ENCODE assay signal across 8 cellular contexts in genomic region chr2:161160226-161161073, GRCh38. TPM values are rescaled to one million over a fixed set of nuclear protein-coding genes. Genes with fewer than 3 reads are reported as not detected.
A peak's percentile ranks its signal among the peaks of the same experiment; 100 is the strongest.
DNase-seq lines count a peak whose midpoint lies in the region; ATAC-seq and TF ChIP-seq lines count a peak whose summit lies in the region.

A gene with protein sequence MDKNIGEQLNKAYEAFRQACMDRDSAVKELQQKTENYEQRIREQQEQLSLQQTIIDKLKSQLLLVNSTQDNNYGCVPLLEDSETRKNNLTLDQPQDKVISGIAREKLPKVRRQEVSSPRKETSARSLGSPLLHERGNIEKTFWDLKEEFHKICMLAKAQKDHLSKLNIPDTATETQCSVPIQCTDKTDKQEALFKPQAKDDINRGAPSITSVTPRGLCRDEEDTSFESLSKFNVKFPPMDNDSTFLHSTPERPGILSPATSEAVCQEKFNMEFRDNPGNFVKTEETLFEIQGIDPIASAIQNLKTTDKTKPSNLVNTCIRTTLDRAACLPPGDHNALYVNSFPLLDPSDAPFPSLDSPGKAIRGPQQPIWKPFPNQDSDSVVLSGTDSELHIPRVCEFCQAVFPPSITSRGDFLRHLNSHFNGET (plus strand): TSS chr2:161160428. CDS start chr2:161179663, 19,235 bp downstream.

- TF ChIP-seq CTCF in DND-41 (IDR thresholded peaks at IDR 0.05; ENCODE audit: borderline replicate concordance, extremely low read depth, low read length, poor library complexity, severe bottlenecking) (peak; percentile 31), fibroblast of lung (conservative IDR thresholded peaks at IDR 0.05 in 1 of 2, IDR thresholded peaks at IDR 0.05 in 1 of 2; ENCODE audit: low read depth in 1 of 2, low read length in 2 of 2) (no peak)

- no peaks in the 10 kb centered on the region for H3K9me3 Mint-ChIP-seq in naive thymus-derived CD8-positive, alpha-beta T cell

- H3K27ac ChIP-seq in DND-41 (ENCODE audit: low read length) = peak within 1 kb of the TSS; percentile 90
- H3K27ac ChIP-seq in Karpas-422 (ENCODE audit: low read length) = peak within 1 kb of the TSS; percentile 91
- H3K27ac ChIP-seq in fibroblast of lung (ENCODE audit: insufficient read depth, low read length) = peak within 1 kb of the TSS; percentile 100

- peaks cover 4 to 19% (median 7%) of the 10 kb centered on the region in 3 donors for H3K36me3 Mint-ChIP-seq in naive thymus-derived CD8-positive, alpha-beta T cell

- no peaks in the 10 kb centered on the region for H3K27me3 Mint-ChIP-seq in naive thymus-derived CD8-positive, alpha-beta T cell

- peak within 1 kb of the TSS; percentile 96 to 100 (median 99) for H3K4me3 Mint-ChIP-seq in naive thymus-derived CD8-positive, alpha-beta T cell

- H3K79me2 ChIP-seq in DND-41 (ENCODE audit: insufficient read depth, low read length) (peaks cover 56% of the 10 kb centered on the region), Karpas-422 (ENCODE audit: low read length) (peaks cover 96% of the 10 kb centered on the region), fibroblast of lung (ENCODE audit: control insufficient read depth, insufficient read depth, low read length) (peaks cover 41% of the 10 kb centered on the region)

- H4K20me1 ChIP-seq in DND-41 (ENCODE audit: insufficient read depth, low read length) (no peaks in the 10 kb centered on the region), Karpas-422 (ENCODE audit: insufficient read depth, low read depth, low read length) (peaks cover 10% of the 10 kb centered on the region; the same call in 1 of the 2 replicates), fibroblast of lung (ENCODE audit: control insufficient read depth, extremely low read depth, insufficient read depth, low read length) (no peaks in the 10 kb centered on the region)

- no peaks in the 10 kb centered on the region for H3K9me2 ChIP-seq in Karpas-422 (replicated peaks; ENCODE audit: insufficient read depth, low read length)

- POLR2A ChIA-PET in naive thymus-derived CD8-positive, alpha-beta T cell (lab: Charles Lee) = interaction anchor here (0.6 to 1.3 kb wide), 6 partner anchors 10 to 1449 kb away, joined by 3 to 4 read pairs (median 4); no protein-coding TSS in a partner anchor

- H3K4me2 ChIP-seq in DND-41 (ENCODE audit: insufficient read depth, low read length) = peak within 1 kb of the TSS; percentile 84
- peak within 1 kb of the TSS; percentile 91 for H3K4me2 ChIP-seq in Karpas-422 (ENCODE audit: low read depth, low read length, poor library complexity, severe bottlenecking)
- H3K4me2 ChIP-seq in fibroblast of lung (ENCODE audit: extremely low read depth, insufficient read depth, low read length) = peak within 1 kb of the TSS; percentile 89

- DNase-seq in DND-41 (peak; percentile 94), Karpas-422 (peak; percentile 98), RPMI8226 (peak; percentile 97), fibroblast of lung (ENCODE audit: low read depth in 2 of 2) (peak; percentile 95 to 98)
- peak; percentile 74 to 78 for DNase-seq in activated T-helper 1 cell treated with anti-CD3 and anti-CD28 coated beads, Interleukin-2, amount 50 U/mL, for 16 hours (ENCODE audit: low read depth in 1 of 2, low spot score in 1 of 2)
- DNase-seq in naive thymus-derived CD8-positive, alpha-beta T cell = peak; percentile 77 to 94 (median 88)
- peak; percentile 81 to 91 (median 88) for DNase-seq in stimulated activated naive CD4-positive, alpha-beta T cell (lab: John Stamatoyannopoulos, UW)

- peak within 1 kb of the TSS; percentile 49 to 84 for H3K4me3 ChIP-seq in DND-41 (ENCODE audit: low read depth in 1 of 2, low read length in 2 of 2)
- peak within 1 kb of the TSS; percentile 74 for H3K4me3 ChIP-seq in Karpas-422 (ENCODE audit: low read length)
- peak within 1 kb of the TSS; percentile 89 to 99 (median 95) for H3K4me3 ChIP-seq in fibroblast of lung (replicated peaks in 1 of 4; ENCODE audit: control extremely low read depth in 1 of 4, insufficient read depth in 1 of 4, low read depth in 3 of 4, low read length in 4 of 4)

- peak within 1 kb of the TSS; percentile 85 for H3K9ac ChIP-seq in DND-41 (ENCODE audit: low read depth, low read length)
- peak within 1 kb of the TSS; percentile 95 for H3K9ac ChIP-seq in Karpas-422 (ENCODE audit: low read length)
- peak within 1 kb of the TSS; percentile 98 for H3K9ac ChIP-seq in fibroblast of lung (ENCODE audit: insufficient read depth, low read length)

- no peaks in the 10 kb centered on the region for H3K27me3 ChIP-seq in DND-41 (ENCODE audit: insufficient read depth, low read length, poor library complexity)
- no peaks in the 10 kb centered on the region for H3K27me3 ChIP-seq in Karpas-422 (ENCODE audit: low read length)
- no peaks in the 10 kb centered on the region for H3K27me3 ChIP-seq in fibroblast of lung (ENCODE audit: control insufficient read depth, insufficient read depth, low read length)

- H3K36me3 ChIP-seq in DND-41 (ENCODE audit: insufficient read depth, low read length) (peaks cover 22% of the 10 kb centered on the region), Karpas-422 (ENCODE audit: insufficient read depth, low read length) (peaks cover 58% of the 10 kb centered on the region), fibroblast of lung (ENCODE audit: control insufficient read depth, insufficient read depth, low read length) (no peaks in the 10 kb centered on the region)

- H3K27ac Mint-ChIP-seq in naive thymus-derived CD8-positive, alpha-beta T cell = peak within 1 kb of the TSS; percentile 97 to 99 (median 98)

- no peaks in the 10 kb centered on the region for H3K9me3 ChIP-seq in DND-41 (ENCODE audit: insufficient read depth, low read length, severe bottlenecking)
- no peaks in the 10 kb centered on the region for H3K9me3 ChIP-seq in Karpas-422 (ENCODE audit: low read length)
- H3K9me3 ChIP-seq in fibroblast of lung (ENCODE audit: control insufficient read depth, insufficient read depth, low read depth, low read length) = no peaks in the 10 kb centered on the region

- peaks cover 12 to 66% (median 36%) of the 10 kb centered on the region in 4 donors for H3K4me1 Mint-ChIP-seq in naive thymus-derived CD8-positive, alpha-beta T cell

- H3K4me1 ChIP-seq in DND-41 (ENCODE audit: insufficient read depth, low read length) (peaks cover 39% of the 10 kb centered on the region), Karpas-422 (ENCODE audit: low read length) (peaks cover 92% of the 10 kb centered on the region), fibroblast of lung (ENCODE audit: control insufficient read depth, extremely low read depth, insufficient read depth, low read length) (peaks cover 2% of the 10 kb centered on the region)

- peak; percentile 94 for ATAC-seq in DND-41 (ENCODE audit: insufficient read depth, low read depth)
- ATAC-seq in GM21825 (IDR thresholded peaks at IDR 0.05; ENCODE audit: unreplicated experiment) = peak; percentile 89
- ATAC-seq in naive thymus-derived CD8-positive, alpha-beta T cell = peak; percentile 90 to 92

- peak within 1 kb of the TSS; percentile 92 for H2AFZ ChIP-seq in DND-41 (ENCODE audit: low read depth, low read length)
- H2AFZ ChIP-seq in Karpas-422 (ENCODE audit: low read length) = no peak within 1 kb of the TSS
- peak within 1 kb of the TSS; percentile 76 for H2AFZ ChIP-seq in fibroblast of lung (ENCODE audit: low read length)

RNA-seq across cellular contexts. Expression of the gene that starts here (rescaled TPM):
- 141 and 295 TPM in 2 replicates for total RNA-seq in Karpas-422 (2014; rRNA removed; shearing (Covaris generic); ENCODE audit: low replicate concordance)
- total RNA-seq in fibroblast of lung = 104 and 113 TPM in 2 replicates
- 66.5 and 96.4 TPM in 2 replicates for polyA plus RNA-seq in fibroblast of lung
- 44.1 and 57.6 TPM in 2 replicates for polyA plus RNA-seq in fibroblast of lung (2012)
- 5.0 and 15.7 TPM in 2 replicates for polyA minus RNA-seq in fibroblast of lung (ENCODE audit: low replicate concordance)
- 10 to 100 TPM; 59.5 to 65.8 TPM for total RNA-seq in naive thymus-derived CD8-positive, alpha-beta T cell
- 10 to 100 TPM; 32.7 to 43.8 (median 34.7) TPM for polyA plus RNA-seq in naive thymus-derived CD8-positive, alpha-beta T cell

Comparison
In these comparisons a context has a peak if more than half of its experiments do, and no peak if none do; other contexts are left out.
1. Peak in every context shown above with its lines: DNase-seq, ATAC-seq, H3K4me3 ChIP-seq and H3K27ac ChIP-seq.